In genomic region chr1:32872189-32872898, GRCh38 we compare ENCODE assay signal across 1 cellular context.
TF ChIP-seq lines count a peak whose summit lies in the region.

No MANE protein-coding gene starts in this region.

TF ChIP-seq in GM23338, 12 proteins besides CTCF, POLR2A, EP300 and RAD21 (continued from another document):
- TF ChIP-seq ZNF462 (CRISPR knock-in tag; IDR thresholded peaks at IDR 0.05), result no peak
- no peak for TF ChIP-seq EZH2phosphoT487 (IDR thresholded peaks at IDR 0.05; ENCODE audit: unreplicated experiment)
- TF ChIP-seq CREB1 (CRISPR knock-in tag; IDR thresholded peaks at IDR 0.05; ENCODE audit: low read depth), result no peak
- TF ChIP-seq REST (IDR thresholded peaks at IDR 0.05; ENCODE audit: unreplicated experiment), result no peak
- TF ChIP-seq ZNF331 (CRISPR knock-in tag; IDR thresholded peaks at IDR 0.05; ENCODE audit: low read depth), result no peak
- TF ChIP-seq ETS1 (IDR thresholded peaks at IDR 0.05), result no peak
- TF ChIP-seq STAT1 (IDR thresholded peaks at IDR 0.05; ENCODE audit: unreplicated experiment), result no peak
- no peak for TF ChIP-seq POLR2AphosphoS5 (IDR thresholded peaks at IDR 0.05; ENCODE audit: low read depth)
- TF ChIP-seq NANOG (IDR thresholded peaks at IDR 0.05; ENCODE audit: borderline replicate concordance), result no peak
- no peak for TF ChIP-seq EZH2 (IDR thresholded peaks at IDR 0.05; ENCODE audit: low read depth, unreplicated experiment)
- TF ChIP-seq JUNB (IDR thresholded peaks at IDR 0.05; ENCODE audit: unreplicated experiment), result no peak
